In the genomic region with DNA sequence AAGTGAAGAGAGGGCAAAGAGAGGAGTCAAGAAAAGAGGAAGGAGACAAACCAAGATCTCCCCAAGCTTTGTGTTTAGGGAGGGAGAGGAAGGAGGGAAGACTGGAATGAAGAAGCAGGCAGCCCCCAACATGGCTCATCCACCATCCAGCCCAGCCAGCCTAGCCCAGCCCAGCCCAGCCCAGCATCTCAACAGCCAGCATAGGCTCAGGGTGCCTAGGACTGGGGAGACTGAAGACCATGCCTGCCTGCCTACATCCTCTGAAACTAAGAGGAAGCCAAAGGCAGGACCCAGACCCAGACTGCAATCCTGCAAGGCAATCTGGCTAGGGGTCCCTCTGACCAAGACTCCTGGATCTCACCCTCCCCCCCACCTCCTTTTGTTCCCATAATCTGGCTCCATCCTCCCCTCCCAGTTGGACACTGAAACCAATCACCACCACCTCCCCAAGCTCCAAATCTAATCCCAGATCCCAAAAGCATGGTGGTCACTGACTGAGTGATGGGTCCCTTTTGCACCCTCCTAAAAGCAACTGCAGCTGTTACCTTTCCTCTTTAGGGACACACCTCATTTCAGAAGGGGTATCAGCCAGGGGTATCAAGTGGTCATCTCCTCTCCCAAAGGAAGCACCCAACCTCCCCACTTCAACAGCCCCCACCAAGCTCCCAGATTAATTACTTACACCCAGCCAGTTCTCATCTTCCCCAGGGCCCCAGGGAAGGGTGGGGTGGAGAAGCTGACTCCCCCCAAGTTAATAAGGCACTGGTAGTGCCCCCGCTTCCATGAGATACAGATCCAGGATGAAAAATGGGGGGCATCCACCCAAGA, we compare ENCODE assay signal across 9 cellular contexts. TPM values are rescaled to one million over a fixed set of nuclear protein-coding genes. Genes with fewer than 3 reads are reported as not detected.
DNase-seq lines count a peak whose midpoint lies in the region; ATAC-seq and TF ChIP-seq lines count a peak whose summit lies in the region.
"Had no signal": no experiment of that assay in that cellular context is flagged by ENCODE, and none has a peak within 500 bp of the region (broad histone marks: within the 10 kb centered on the region; RNA-seq: fewer than 3 reads in every experiment).

No MANE protein-coding gene starts in this region.

- intact Hi-C loops in activated T-helper 1 cell treated with anti-CD3 and anti-CD28 coated beads, Interleukin-12 subunit alpha, Interleukin-12 subunit beta, Interleukin-2, Interleukin-4 antibody, amounts not matched to agents 30 ng/mL and 10 ng/mL and 1 ng/mL, durations not matched to agents 14 hours and 24 hours and 36 hours (cut with micrococcal nuclease): loop anchor here (2.0 to 5.0 kb wide), 5 partner anchors 35 to 225 kb away; partner anchors contain the start of genes GRN and TMEM101

- H3K9me3 Mint-ChIP-seq in activated T-helper 1 cell treated with anti-CD3 and anti-CD28 coated beads, Interleukin-12 subunit alpha, Interleukin-12 subunit beta, Interleukin-2, Interleukin-4 antibody, amounts not matched to agents 30 ng/mL and 10 ng/mL and 1 ng/mL, durations not matched to agents 14 hours and 24 hours and 36 hours: no peaks in the 10 kb centered on the region

- H3K27me3 ChIP-seq in iPS-20b (ENCODE audit: insufficient read depth, low read length) (peaks cover 5% of the 10 kb centered on the region; the same call in 1 of the 2 replicates), subcutaneous abdominal adipose tissue (ENCODE audit: control insufficient read depth in 5 of 5, insufficient read depth in 4 of 5, low read length in 5 of 5) (no peaks in the 10 kb centered on the region)

- peak overlapping the region; percentile 76 for H3K27ac Mint-ChIP-seq in activated T-helper 1 cell treated with anti-CD3 and anti-CD28 coated beads, Interleukin-12 subunit alpha, Interleukin-12 subunit beta, Interleukin-2, Interleukin-4 antibody, amounts not matched to agents 30 ng/mL and 10 ng/mL and 1 ng/mL, durations not matched to agents 14 hours and 24 hours and 36 hours

- no peak overlapping the region for H3K27ac ChIP-seq in iPS-20b (ENCODE audit: low read length)
- peak overlapping the region; percentile 54 for H3K27ac ChIP-seq in subcutaneous abdominal adipose tissue (ENCODE audit: low read depth, low read length)

- peak overlapping the region; percentile 89 for H3K4me3 Mint-ChIP-seq in activated T-helper 1 cell treated with anti-CD3 and anti-CD28 coated beads, Interleukin-12 subunit alpha, Interleukin-12 subunit beta, Interleukin-2, Interleukin-4 antibody, amounts not matched to agents 30 ng/mL and 10 ng/mL and 1 ng/mL, durations not matched to agents 14 hours and 24 hours and 36 hours

- DNase-seq in SIG-M5 treated with dmso at 0.1 percent for 504 hours (lab: John Stamatoyannopoulos, UW; ENCODE audit: unreplicated experiment) (peak; percentile 31), SIG-M5 (lab: John Stamatoyannopoulos, UW) (no peak), HuH-7 (ENCODE audit: low spot score) (no peak)
- DNase-seq in activated T-helper 1 cell treated with anti-CD3 and anti-CD28 coated beads, Interleukin-12 subunit alpha, Interleukin-12 subunit beta, Interleukin-2, Interleukin-4 antibody, amounts not matched to agents 30 ng/mL and 10 ng/mL and 1 ng/mL, durations not matched to agents 14 hours and 24 hours and 36 hours (ENCODE audit: low spot score): no peak

- TF ChIP-seq POLR2A in GM18505 (IDR thresholded peaks at IDR 0.05; ENCODE audit: borderline replicate concordance, extremely low read depth, insufficient read depth, insufficient read length): no peak

- peaks cover 3% of the 10 kb centered on the region; the same call in 1 of the 2 replicates for H3K36me3 ChIP-seq in iPS-20b (ENCODE audit: insufficient read depth, low read depth, low read length)
- H3K36me3 ChIP-seq in subcutaneous abdominal adipose tissue (ENCODE audit: control insufficient read depth in 5 of 5, insufficient read depth in 5 of 5, low read length in 5 of 5): peaks cover 0 to 7% (median 3%) of the 10 kb centered on the region in 5 donors

- peak overlapping the region; percentile 96 for H3K4me3 ChIP-seq in iPS-20b (ENCODE audit: low read length)
- H3K4me3 ChIP-seq in subcutaneous abdominal adipose tissue (ENCODE audit: low read depth in 1 of 5, low read length in 5 of 5): peak overlapping the region; percentile 81 to 95 (median 90)

- H3K4me1 ChIP-seq in iPS-20b (ENCODE audit: insufficient read depth, low read length): peaks cover 32% of the 10 kb centered on the region; the same call in 1 of the 2 replicates
- H3K4me1 ChIP-seq in subcutaneous abdominal adipose tissue (ENCODE audit: control insufficient read depth in 5 of 5, insufficient read depth in 5 of 5, low read length in 5 of 5): peaks cover 1 to 44% (median 38%) of the 10 kb centered on the region in 5 donors

- peak overlapping the region; percentile 90; the same call in 1 of the 2 replicates for H3K9ac ChIP-seq in iPS-20b (ENCODE audit: low read depth, low read length)
- peak overlapping the region in 4 of 5 donors; percentile 71 to 91 (median 82) for H3K9ac ChIP-seq in subcutaneous abdominal adipose tissue (ENCODE audit: low read length in 5 of 5)

- H3K4me1 Mint-ChIP-seq in activated T-helper 1 cell treated with anti-CD3 and anti-CD28 coated beads, Interleukin-12 subunit alpha, Interleukin-12 subunit beta, Interleukin-2, Interleukin-4 antibody, amounts not matched to agents 30 ng/mL and 10 ng/mL and 1 ng/mL, durations not matched to agents 14 hours and 24 hours and 36 hours (ENCODE audit: low read depth): peaks cover 25% of the 10 kb centered on the region

- peaks cover 12% of the 10 kb centered on the region for H3K27me3 Mint-ChIP-seq in activated T-helper 1 cell treated with anti-CD3 and anti-CD28 coated beads, Interleukin-12 subunit alpha, Interleukin-12 subunit beta, Interleukin-2, Interleukin-4 antibody, amounts not matched to agents 30 ng/mL and 10 ng/mL and 1 ng/mL, durations not matched to agents 14 hours and 24 hours and 36 hours (ENCODE audit: insufficient read depth)

- ATAC-seq in GM18505 (IDR thresholded peaks at IDR 0.05; ENCODE audit: unreplicated experiment): no peak
- no peak for ATAC-seq in GM19035 (IDR thresholded peaks at IDR 0.05; ENCODE audit: unreplicated experiment)

- H3K36me3 Mint-ChIP-seq in activated T-helper 1 cell treated with anti-CD3 and anti-CD28 coated beads, Interleukin-12 subunit alpha, Interleukin-12 subunit beta, Interleukin-2, Interleukin-4 antibody, amounts not matched to agents 30 ng/mL and 10 ng/mL and 1 ng/mL, durations not matched to agents 14 hours and 24 hours and 36 hours (ENCODE audit: low read depth): no peaks in the 10 kb centered on the region

- H3K9me3 ChIP-seq in iPS-20b (ENCODE audit: insufficient read depth, low read depth, low read length): no peaks in the 10 kb centered on the region
- no peaks in the 10 kb centered on the region for H3K9me3 ChIP-seq in subcutaneous abdominal adipose tissue (ENCODE audit: control insufficient read depth in 5 of 5, low read length in 5 of 5)

RNA-seq across cellular contexts. Expression of gene HDAC5, which starts 1.2 kb away (rescaled TPM):
- total RNA-seq in activated T-helper 1 cell treated with anti-CD3 and anti-CD28 coated beads, Interleukin-12 subunit alpha, Interleukin-12 subunit beta, Interleukin-2, Interleukin-4 antibody, amounts not matched to agents 30 ng/mL and 10 ng/mL and 1 ng/mL, durations not matched to agents 14 hours and 24 hours and 36 hours: 20.6 and 22.8 TPM in 2 replicates

RNA-seq across cellular contexts. Expression of gene HROB, which starts 19.5 kb away (rescaled TPM):
- total RNA-seq in activated T-helper 1 cell treated with anti-CD3 and anti-CD28 coated beads, Interleukin-12 subunit alpha, Interleukin-12 subunit beta, Interleukin-2, Interleukin-4 antibody, amounts not matched to agents 30 ng/mL and 10 ng/mL and 1 ng/mL, durations not matched to agents 14 hours and 24 hours and 36 hours: 23.0 and 23.1 TPM in 2 replicates

RNA-seq across cellular contexts. Expression of gene ASB16, which starts 48.3 kb away (rescaled TPM):
- 0.31 and 0.42 TPM in 2 replicates for total RNA-seq in activated T-helper 1 cell treated with anti-CD3 and anti-CD28 coated beads, Interleukin-12 subunit alpha, Interleukin-12 subunit beta, Interleukin-2, Interleukin-4 antibody, amounts not matched to agents 30 ng/mL and 10 ng/mL and 1 ng/mL, durations not matched to agents 14 hours and 24 hours and 36 hours
- total RNA-seq: LHCN-M2 had no signal

RNA-seq across cellular contexts. Expression of gene G6PC3, which starts 51.7 kb away (rescaled TPM):
- 33.5 and 34.9 TPM in 2 replicates for total RNA-seq in activated T-helper 1 cell treated with anti-CD3 and anti-CD28 coated beads, Interleukin-12 subunit alpha, Interleukin-12 subunit beta, Interleukin-2, Interleukin-4 antibody, amounts not matched to agents 30 ng/mL and 10 ng/mL and 1 ng/mL, durations not matched to agents 14 hours and 24 hours and 36 hours

RNA-seq across cellular contexts. Expression of gene LSM12, which starts 55.7 kb away (rescaled TPM):
- 93.9 and 95.4 TPM in 2 replicates for total RNA-seq in activated T-helper 1 cell treated with anti-CD3 and anti-CD28 coated beads, Interleukin-12 subunit alpha, Interleukin-12 subunit beta, Interleukin-2, Interleukin-4 antibody, amounts not matched to agents 30 ng/mL and 10 ng/mL and 1 ng/mL, durations not matched to agents 14 hours and 24 hours and 36 hours
